In the genomic region with DNA sequence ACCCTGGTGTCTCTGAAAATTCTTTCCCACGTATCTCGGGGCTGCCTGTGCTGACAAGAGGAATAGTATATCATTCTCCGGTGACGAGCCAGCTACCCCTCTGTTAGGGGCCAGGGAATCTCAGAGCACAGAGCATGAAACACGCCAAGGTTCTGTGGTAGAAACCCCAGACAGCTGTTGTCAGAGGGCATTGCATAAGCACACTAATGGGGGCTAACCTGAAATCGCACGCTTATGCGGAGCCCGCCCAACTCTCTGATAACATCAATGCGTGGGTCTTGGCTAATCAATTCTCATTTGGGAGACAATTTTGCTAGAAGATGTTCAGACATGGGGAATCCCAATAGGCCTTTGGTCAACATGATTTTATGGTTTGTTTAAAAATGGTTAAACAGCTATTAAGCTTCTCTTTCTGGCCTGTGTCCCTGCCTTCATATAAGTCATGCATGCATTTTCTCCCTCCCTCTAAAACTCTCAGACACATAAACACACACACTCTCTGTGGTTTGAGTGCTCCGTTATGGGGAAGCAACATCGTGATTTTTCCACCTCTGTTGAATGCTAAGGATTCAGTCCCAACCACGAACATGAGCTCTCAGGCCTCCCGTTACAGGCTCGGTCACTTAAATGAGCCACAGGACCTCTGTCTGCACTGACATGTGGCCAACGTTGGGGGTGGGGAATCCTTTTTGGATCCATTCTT, we compare ENCODE assay signal across 20 cellular contexts.
DNase-seq lines count a peak whose midpoint lies in the region; ATAC-seq and TF ChIP-seq lines count a peak whose summit lies in the region.
"Had no signal": no experiment of that assay in that cellular context is flagged by ENCODE, and none has a peak within 500 bp of the region (broad histone marks: within the 10 kb centered on the region; RNA-seq: fewer than 3 reads in every experiment).

No MANE protein-coding gene starts in this region.

- H3K4me3 ChIP-seq in fibroblast of lung (replicated peaks in 1 of 4; ENCODE audit: control extremely low read depth in 1 of 4, insufficient read depth in 1 of 4, low read depth in 3 of 4, low read length in 4 of 4), result no peak overlapping the region
- H3K4me3 ChIP-seq in mucosa of rectum (ENCODE audit: low read length in 2 of 2), result peak overlapping the region; percentile 10 to 46
- no peak overlapping the region for H3K4me3 ChIP-seq in sigmoid colon
- no peak overlapping the region for H3K4me3 ChIP-seq in ovary
- H3K4me3 ChIP-seq: GM12878, K562, Peyer's patch had no signal

- 20 to 59% methylated on average over 16 of the region's 16 CpGs for WGBS in sigmoid colon, 2 donors
- 78 to 83% (median 80%) methylated on average over 16 of the region's 16 CpGs for WGBS in ovary, 3 donors

- TF ChIP-seq EP300 in sigmoid colon (IDR thresholded peaks at IDR 0.05) (no peak), ovary (IDR thresholded peaks at IDR 0.05) (no peak)

- no peak for TF ChIP-seq CTCF in fibroblast of lung (conservative IDR thresholded peaks at IDR 0.05 in 1 of 2, IDR thresholded peaks at IDR 0.05 in 1 of 2; ENCODE audit: low read depth in 1 of 2, low read length in 2 of 2)
- no peak for TF ChIP-seq CTCF in sigmoid colon (IDR thresholded peaks at IDR 0.05)
- TF ChIP-seq CTCF in ovary (IDR thresholded peaks at IDR 0.05), result no peak

- peaks cover 3% of the 10 kb centered on the region for H3K27me3 ChIP-seq in fibroblast of lung (ENCODE audit: control insufficient read depth, insufficient read depth, low read length)
- no peaks in the 10 kb centered on the region for H3K27me3 ChIP-seq in mucosa of rectum (ENCODE audit: control insufficient read depth in 2 of 2, insufficient read depth in 2 of 2, low read length in 2 of 2)
- no peaks in the 10 kb centered on the region for H3K27me3 ChIP-seq in sigmoid colon
- H3K27me3 ChIP-seq in ovary, result no peaks in the 10 kb centered on the region
- H3K27me3 ChIP-seq: Peyer's patch had no signal

- H3K27ac ChIP-seq in fibroblast of lung (ENCODE audit: insufficient read depth, low read length) (no peak overlapping the region), mucosa of rectum (ENCODE audit: low read depth in 2 of 2, low read length in 2 of 2) (peak overlapping the region; percentile 56 to 78), sigmoid colon (peak overlapping the region in 3 of 4 donors; percentile 62 to 75 (median 73)), ovary (no peak overlapping the region)

- no peaks in the 10 kb centered on the region for H3K79me2 ChIP-seq in fibroblast of lung (ENCODE audit: control insufficient read depth, insufficient read depth, low read length)

- intact Hi-C loops in sigmoid colon (cut with DNase I), result no loop called here
- intact Hi-C loops in ovary (cut with DNase I), result no loop called here

- no peaks in the 10 kb centered on the region for H4K20me1 ChIP-seq in fibroblast of lung (ENCODE audit: control insufficient read depth, extremely low read depth, insufficient read depth, low read length)

- DNase-seq in H4 (ENCODE audit: low spot score) (peak; percentile 61), fibroblast of lung (ENCODE audit: low read depth in 2 of 2) (peak; percentile 10 to 41), sigmoid colon (no peak), ovary (no peak)
- DNase-seq in stimulated activated naive CD4-positive, alpha-beta T cell (lab: John Stamatoyannopoulos, UW), result no peak
- DNase-seq: AML-193; Calu3; CD4-positive, alpha-beta T cell; DMS79; GOT3; NCI-H1694; NCI-H345; NCI-H69; Right ventricle myocardium superior had no signal

- H3K4me1 ChIP-seq in fibroblast of lung (ENCODE audit: control insufficient read depth, extremely low read depth, insufficient read depth, low read length), result no peaks in the 10 kb centered on the region
- H3K4me1 ChIP-seq in mucosa of rectum (ENCODE audit: control insufficient read depth in 2 of 2, insufficient read depth in 2 of 2, low read length in 2 of 2), result peaks cover 23 to 40% of the 10 kb centered on the region in 2 donors
- H3K4me1 ChIP-seq in sigmoid colon, result peaks cover 4 to 23% (median 20%) of the 10 kb centered on the region in 4 donors
- H3K4me1 ChIP-seq in ovary (ENCODE audit: insufficient read depth), result no peaks in the 10 kb centered on the region

- TF ChIP-seq POLR2A in sigmoid colon (IDR thresholded peaks at IDR 0.05) (no peak), ovary (IDR thresholded peaks at IDR 0.05) (no peak)

- H3K9ac ChIP-seq in fibroblast of lung (ENCODE audit: insufficient read depth, low read length) (no peak overlapping the region), mucosa of rectum (ENCODE audit: low read depth in 1 of 2, low read length in 2 of 2) (peak overlapping the region in 1 of 2 donors; percentile 30)

- H3K9me3 ChIP-seq in fibroblast of lung (ENCODE audit: control insufficient read depth, insufficient read depth, low read depth, low read length), result no peaks in the 10 kb centered on the region
- H3K9me3 ChIP-seq in mucosa of rectum (ENCODE audit: control insufficient read depth in 2 of 2, low read length in 2 of 2), result no peaks in the 10 kb centered on the region
- no peaks in the 10 kb centered on the region for H3K9me3 ChIP-seq in sigmoid colon
- no peaks in the 10 kb centered on the region for H3K9me3 ChIP-seq in ovary
- H3K9me3 ChIP-seq: Peyer's patch had no signal

- H3K4me2 ChIP-seq in fibroblast of lung (ENCODE audit: extremely low read depth, insufficient read depth, low read length), result no peak overlapping the region

- H3K36me3 ChIP-seq in fibroblast of lung (ENCODE audit: control insufficient read depth, insufficient read depth, low read length), result no peaks in the 10 kb centered on the region
- H3K36me3 ChIP-seq in mucosa of rectum (ENCODE audit: control insufficient read depth in 2 of 2, insufficient read depth in 2 of 2, low read length in 2 of 2), result no peaks in the 10 kb centered on the region
- no peaks in the 10 kb centered on the region for H3K36me3 ChIP-seq in sigmoid colon
- no peaks in the 10 kb centered on the region for H3K36me3 ChIP-seq in ovary
- H3K36me3 ChIP-seq: Peyer's patch had no signal

- no peak for ATAC-seq in GM18907 (IDR thresholded peaks at IDR 0.05; ENCODE audit: unreplicated experiment)
- ATAC-seq in HG02678 (IDR thresholded peaks at IDR 0.05; ENCODE audit: unreplicated experiment), result no peak
- ATAC-seq: GM12878, K562 had no signal

- H2AFZ ChIP-seq in fibroblast of lung (ENCODE audit: low read length), result no peak overlapping the region

Comparison
In these comparisons a context has a peak if more than half of its experiments do, and no peak if none do; other contexts are left out.
1. DNase-seq: peak in H4 (single experiment) and fibroblast of lung (2 of 2); none in sigmoid colon (single experiment), stimulated activated naive CD4-positive, alpha-beta T cell (0 of 6) and ovary (0 of 5).
2. H3K27ac ChIP-seq: peak in mucosa of rectum (2 of 2) and sigmoid colon (3 of 4); none in fibroblast of lung (single experiment) and ovary (0 of 2).
3. H3K4me3 ChIP-seq: peak in mucosa of rectum (2 of 2); none in fibroblast of lung (0 of 4), sigmoid colon (0 of 4) and ovary (single experiment).